ENCODE assay signal across 30 cellular contexts in genomic region chr6:97064578-97064977, GRCh38.
"Had no signal": no experiment of that assay in that cellular context is flagged by ENCODE, and none has a peak within 500 bp of the region (broad histone marks: within the 10 kb centered on the region; RNA-seq: fewer than 3 reads in every experiment).

No MANE protein-coding gene starts in this region.

- ATAC-seq: activated CD4-positive, CD25-positive, alpha-beta regulatory T cell treated with anti-CD3 and anti-CD28 coated beads, Interleukin-2, amount 50 U/mL, for 24 hours; activated CD8-positive, alpha-beta memory T cell treated with anti-CD3 and anti-CD28 coated beads, Interleukin-2, amount 10 ng/mL, durations not matched to agents 7 days and 5 days; activated CD8-positive, alpha-beta T cell treated with anti-CD3 and anti-CD28 coated beads, Interleukin-2, amount 10 ng/mL, durations not matched to agents 7 days and 5 days; activated naive CD4-positive, alpha-beta T cell treated with anti-CD3 and anti-CD28 coated beads, Interleukin-2, amount 50 U/mL, for 72 hours; activated T-cell treated with anti-CD3 and anti-CD28 coated beads, Interleukin-2, amount 50 U/mL, for 72 hours; heart right ventricle; left lung; lower lobe of right lung; natural killer cell; right cardiac atrium; stimulated activated naive B cell treated with anti-CD40 and anti-IgM and Interleukin-4, amounts not matched to agents 10 μg/mL and 1 μg/mL and 100 μg/mL, for 72 hours had no signal

- H3K27ac ChIP-seq: colonic mucosa, heart right ventricle, left lung, lower lobe of right lung, neural progenitor cell, testis, transverse colon, VCaP had no signal

- H3K36me3 Mint-ChIP-seq: activated CD8-positive, alpha-beta memory T cell treated with anti-CD3 and anti-CD28 coated beads, Interleukin-2, amount 10 ng/mL, durations not matched to agents 7 days and 5 days; activated naive CD4-positive, alpha-beta T cell treated with anti-CD3 and anti-CD28 coated beads, Interleukin-2, amount 50 U/mL, for 72 hours; natural killer cell; neural progenitor cell; stimulated activated naive B cell treated with anti-CD40 and anti-IgM and Interleukin-4, amounts not matched to agents 10 μg/mL and 1 μg/mL and 100 μg/mL, for 72 hours had no signal

- H3K4me1 ChIP-seq: colonic mucosa, heart right ventricle, left lung, lower lobe of right lung, testis, transverse colon had no signal

- H3K27ac Mint-ChIP-seq: activated CD4-positive, alpha-beta T cell treated with anti-CD3 and anti-CD28 coated beads, Interleukin-2, amount 10 ng/mL, durations not matched to agents 7 days and 5 days; activated CD8-positive, alpha-beta memory T cell treated with anti-CD3 and anti-CD28 coated beads, Interleukin-2, amount 10 ng/mL, durations not matched to agents 7 days and 5 days; activated CD8-positive, alpha-beta T cell treated with anti-CD3 and anti-CD28 coated beads, Interleukin-2, amount 10 ng/mL, durations not matched to agents 7 days and 5 days; activated naive CD4-positive, alpha-beta T cell treated with anti-CD3 and anti-CD28 coated beads, Interleukin-2, amount 50 U/mL, for 72 hours; activated T-cell treated with anti-CD3 and anti-CD28 coated beads, Interleukin-2, amount 50 U/mL, for 72 hours; natural killer cell; neural progenitor cell; stimulated activated naive B cell treated with anti-CD40 and anti-IgM and Interleukin-4, amounts not matched to agents 10 μg/mL and 1 μg/mL and 100 μg/mL, for 72 hours; T-helper 1 cell treated with Interleukin-12 subunit alpha and Interleukin-12 subunit beta and Interleukin-4 antibody, amounts not matched to agents 30 μg/mL and 1 μg/mL, for 36 hours had no signal

- H3K4me1 Mint-ChIP-seq: central memory CD8-positive, alpha-beta T cell; natural killer cell; stimulated activated naive B cell treated with anti-CD40 and anti-IgM and Interleukin-4, amounts not matched to agents 10 μg/mL and 1 μg/mL and 100 μg/mL, for 72 hours had no signal

- H3K9me3 ChIP-seq: colonic mucosa, heart right ventricle, left lung, lower lobe of right lung, testis, transverse colon had no signal

- DNase-seq: activated CD4-positive, alpha-beta T cell treated with anti-CD3 and anti-CD28 coated beads, Interleukin-2, amount 10 ng/mL, durations not matched to agents 7 days and 5 days; activated CD8-positive, alpha-beta memory T cell treated with anti-CD3 and anti-CD28 coated beads, Interleukin-2, amount 10 ng/mL, durations not matched to agents 7 days and 5 days; activated CD8-positive, alpha-beta T cell treated with anti-CD3 and anti-CD28 coated beads, Interleukin-2, amount 10 ng/mL, durations not matched to agents 7 days and 5 days; activated naive CD4-positive, alpha-beta T cell; activated T-cell treated with anti-CD3 and anti-CD28 coated beads for 4 hours; activated T-cell treated with anti-CD3 and anti-CD28 coated beads, Interleukin-2, amount 50 U/mL, for 72 hours; anterior cingulate cortex; colonic mucosa; dorsolateral prefrontal cortex; effector memory CD4-positive, alpha-beta T cell; heart right ventricle; kidney glomerular epithelial cell; left lung; lower lobe of right lung; mesenchymal stem cell; natural killer cell; occipital lobe; right cardiac atrium; stimulated activated CD4-positive, alpha-beta T cell treated with anti-CD3 and anti-CD28 coated beads, Interleukin-15, amount 100 ng/mL, for 24 hours; stimulated activated CD4-positive, alpha-beta T cell treated with anti-CD3 and anti-CD28 coated beads, Interleukin-2, amount 100 ng/mL, for 24 hours; stimulated activated naive B cell treated with anti-CD40 and anti-IgM and Interleukin-4, amounts not matched to agents 10 μg/mL and 1 μg/mL and 100 μg/mL, for 72 hours; T-helper 9 cell; testis; transverse colon had no signal

- H3K9me3 Mint-ChIP-seq: activated CD4-positive, alpha-beta T cell treated with anti-CD3 and anti-CD28 coated beads, Interleukin-2, amount 10 ng/mL, durations not matched to agents 7 days and 5 days; activated naive CD4-positive, alpha-beta T cell treated with anti-CD3 and anti-CD28 coated beads, Interleukin-2, amount 50 U/mL, for 72 hours; activated T-cell treated with anti-CD3 and anti-CD28 coated beads, Interleukin-2, amount 50 U/mL, for 72 hours; central memory CD8-positive, alpha-beta T cell; natural killer cell; neural progenitor cell; stimulated activated naive B cell treated with anti-CD40 and anti-IgM and Interleukin-4, amounts not matched to agents 10 μg/mL and 1 μg/mL and 100 μg/mL, for 72 hours; T-helper 1 cell treated with Interleukin-12 subunit alpha and Interleukin-12 subunit beta and Interleukin-4 antibody, amounts not matched to agents 30 μg/mL and 1 μg/mL, for 36 hours had no signal

- H3K27me3 Mint-ChIP-seq: activated CD4-positive, alpha-beta T cell treated with anti-CD3 and anti-CD28 coated beads, Interleukin-2, amount 10 ng/mL, durations not matched to agents 7 days and 5 days; activated CD8-positive, alpha-beta memory T cell treated with anti-CD3 and anti-CD28 coated beads, Interleukin-2, amount 10 ng/mL, durations not matched to agents 7 days and 5 days; central memory CD8-positive, alpha-beta T cell had no signal

- H2AFZ ChIP-seq: neural progenitor cell had no signal

- H3K4me2 ChIP-seq: neural progenitor cell had no signal

- H3K4me3 Mint-ChIP-seq: activated CD4-positive, alpha-beta T cell treated with anti-CD3 and anti-CD28 coated beads, Interleukin-2, amount 10 ng/mL, durations not matched to agents 7 days and 5 days; activated CD8-positive, alpha-beta memory T cell treated with anti-CD3 and anti-CD28 coated beads, Interleukin-2, amount 10 ng/mL, durations not matched to agents 7 days and 5 days; activated CD8-positive, alpha-beta T cell treated with anti-CD3 and anti-CD28 coated beads, Interleukin-2, amount 10 ng/mL, durations not matched to agents 7 days and 5 days; activated T-cell treated with anti-CD3 and anti-CD28 coated beads, Interleukin-2, amount 50 U/mL, for 72 hours; central memory CD8-positive, alpha-beta T cell; natural killer cell; neural progenitor cell; stimulated activated naive B cell treated with anti-CD40 and anti-IgM and Interleukin-4, amounts not matched to agents 10 μg/mL and 1 μg/mL and 100 μg/mL, for 72 hours; T-helper 1 cell treated with Interleukin-12 subunit alpha and Interleukin-12 subunit beta and Interleukin-4 antibody, amounts not matched to agents 30 μg/mL and 1 μg/mL, for 36 hours had no signal

- H3K4me3 ChIP-seq: colonic mucosa, dorsolateral prefrontal cortex, heart right ventricle, left lung, lower lobe of right lung, neural progenitor cell, testis, transverse colon had no signal

- H3K36me3 ChIP-seq: colonic mucosa, heart right ventricle, left lung, lower lobe of right lung, neural progenitor cell, transverse colon had no signal

- H3K27me3 ChIP-seq: colonic mucosa, dorsolateral prefrontal cortex, left lung, neural progenitor cell, testis, transverse colon had no signal
